ENCODE assay signal across 22 cellular contexts in genomic region chr19:38196245-38196837, GRCh38. TPM values are rescaled to one million over a fixed set of nuclear protein-coding genes. Genes with fewer than 3 reads are reported as not detected.
DNase-seq lines count a peak whose midpoint lies in the region; ATAC-seq and TF ChIP-seq lines count a peak whose summit lies in the region.
"Had no signal": no experiment of that assay in that cellular context is flagged by ENCODE, and none has a peak within 500 bp of the region (broad histone marks: within the 10 kb centered on the region; RNA-seq: fewer than 3 reads in every experiment).

No MANE protein-coding gene starts in this region.

- H3F3A ChIP-seq in GM23338 (replicated peaks; ENCODE audit: low read depth): no peaks in the 10 kb centered on the region; the same call in 1 of the 2 replicates

- DNase-seq in GM23338 (ENCODE audit: low spot score) (no peak), Panc1 (ENCODE audit: low read depth, low spot score) (no peak), endothelial cell (ENCODE audit: low spot score) (no peak), progenitor cell of endocrine pancreas (ENCODE audit: low spot score, unreplicated experiment) (no peak), GM19240 (ENCODE audit: insufficient read length, low spot score) (no peak), COLO829 (ENCODE audit: low spot score) (no peak), SHP77 treated with DMSO at 0.1 percent for 48 hours (lab: John Stamatoyannopoulos, UW) (no peak)
- DNase-seq: AML-193, DMS 273 treated with DMSO at 0.1 percent for 48 hours, DND-41, GOT3, HFFc6, KG1, NCI-H1417 treated with DMSO at 0.1 percent for 48 hours, NCI-H187 treated with DMSO at 0.1 percent for 48 hours, NCI-H2227 treated with DMSO at 0.1 percent for 48 hours, NCI-H510A treated with DMSO at 0.1 percent for 48 hours, NCI-H774, SIG-M5 had no signal

- BruUV-seq in Panc1 (replicated peaks; lab: Mats Ljungman, UMichigan): TSS peak; percentile 68

- H3K27ac ChIP-seq in GM23338 (ENCODE audit: low read depth) (no peak overlapping the region), Panc1 (ENCODE audit: low read length) (no peak overlapping the region)
- H3K27ac ChIP-seq: C4-2B had no signal

- H3K9me2 ChIP-seq in GM23338 (ENCODE audit: insufficient read depth): no peaks in the 10 kb centered on the region

- ATAC-seq in GM23338 (no peak), Panc1 (no peak)
- ATAC-seq: SK-N-SH treated with all-trans-retinoic acid at 6 μM for 48 hours had no signal

- H4K20me1 ChIP-seq in GM23338 (replicated peaks; ENCODE audit: insufficient read depth): no peaks in the 10 kb centered on the region

- H3K27me3 Mint-ChIP-seq in GM23338 (ENCODE audit: insufficient read depth, low read depth, poor library complexity): peaks cover 11% of the 10 kb centered on the region
- H3K27me3 Mint-ChIP-seq in endothelial cell (ENCODE audit: unreplicated experiment): peaks cover 10% of the 10 kb centered on the region
- H3K27me3 Mint-ChIP-seq in progenitor cell of endocrine pancreas: no peaks in the 10 kb centered on the region

- H3K36me3 ChIP-seq in GM23338 (ENCODE audit: insufficient read depth) (no peaks in the 10 kb centered on the region), Panc1 (ENCODE audit: control insufficient read depth, insufficient read depth, low read length) (no peaks in the 10 kb centered on the region)

- in situ Hi-C loops in Panc1 (cut with HindIII; ENCODE audit: low pct_unique_long_range_greater_than_20kb, low sequenced_read_pairs): no loop called here

- no peak overlapping the region for H3K4me2 ChIP-seq in GM23338

- H3K4me1 Mint-ChIP-seq in GM23338 (peaks cover 2% of the 10 kb centered on the region; the same call in 1 of the 3 replicates), endothelial cell (ENCODE audit: unreplicated experiment) (no peaks in the 10 kb centered on the region), progenitor cell of endocrine pancreas (ENCODE audit: low read depth) (no peaks in the 10 kb centered on the region)

- no peak overlapping the region; the same call in 2 of the 3 replicates for H3K4me3 Mint-ChIP-seq in GM23338
- H3K4me3 Mint-ChIP-seq in endothelial cell (ENCODE audit: unreplicated experiment): peak overlapping the region; percentile 73
- H3K4me3 Mint-ChIP-seq in progenitor cell of endocrine pancreas (ENCODE audit: low read depth): no peak overlapping the region
- H3K4me3 Mint-ChIP-seq: HFFc6 had no signal

- TF ChIP-seq CTCF in GM23338 (conservative IDR thresholded peaks at IDR 0.05; ENCODE audit: low read depth in 2 of 2) (no peak), Panc1 (IDR thresholded peaks at IDR 0.05) (no peak), endothelial cell (IDR thresholded peaks at IDR 0.05; ENCODE audit: unreplicated experiment) (no peak), progenitor cell of endocrine pancreas (IDR thresholded peaks at IDR 0.05; ENCODE audit: unreplicated experiment) (no peak)

- H3K9me3 ChIP-seq in Panc1 (ENCODE audit: control insufficient read depth, insufficient read depth, low read depth, low read length): no peaks in the 10 kb centered on the region

- POLR2A ChIA-PET in Panc1 (lab: Charles Lee): interaction anchor here (0.6 kb wide), 1 partner anchor 54 kb away, joined by 3 read pairs; no protein-coding TSS in a partner anchor

- intact Hi-C loops in Panc1 (cut with micrococcal nuclease; ENCODE audit: unreplicated experiment): no loop called here

- no peak overlapping the region for H3K4me3 ChIP-seq in GM23338
- no peak overlapping the region for H3K4me3 ChIP-seq in Panc1 (ENCODE audit: low read depth in 2 of 2, low read length in 2 of 2)

- H3K9me3 Mint-ChIP-seq in GM23338 (no peaks in the 10 kb centered on the region), endothelial cell (ENCODE audit: unreplicated experiment) (no peaks in the 10 kb centered on the region), progenitor cell of endocrine pancreas (ENCODE audit: low read depth) (no peaks in the 10 kb centered on the region)
- H3K9me3 Mint-ChIP-seq: HFFc6 had no signal

- H3K36me3 Mint-ChIP-seq in GM23338 (ENCODE audit: low read depth): peaks cover 19% of the 10 kb centered on the region
- H3K36me3 Mint-ChIP-seq in endothelial cell (ENCODE audit: low read depth, unreplicated experiment): peaks cover 23% of the 10 kb centered on the region
- peaks cover 20% of the 10 kb centered on the region for H3K36me3 Mint-ChIP-seq in progenitor cell of endocrine pancreas (ENCODE audit: insufficient read depth)

- CTCF ChIA-PET in Panc1 (lab: Charles Lee): no interaction called here

- H3K27ac Mint-ChIP-seq in GM23338 (peak overlapping the region; percentile 84; the same call in 1 of the 2 replicates), endothelial cell (ENCODE audit: unreplicated experiment) (no peak overlapping the region), progenitor cell of endocrine pancreas (peak overlapping the region; percentile 62)
- H3K27ac Mint-ChIP-seq: HFFc6 had no signal

- H3K79me2 ChIP-seq in GM23338 (replicated peaks; ENCODE audit: insufficient read depth): no peaks in the 10 kb centered on the region

- no peak overlapping the region for H2AFZ ChIP-seq in GM23338

- H3K4me1 ChIP-seq in GM23338 (ENCODE audit: insufficient read depth): no peaks in the 10 kb centered on the region
- H3K4me1 ChIP-seq in Panc1 (ENCODE audit: control insufficient read depth, insufficient read depth, low read length): no peaks in the 10 kb centered on the region

- H3K27me3 ChIP-seq in GM23338 (ENCODE audit: insufficient read depth) (no peaks in the 10 kb centered on the region), Panc1 (ENCODE audit: control insufficient read depth, insufficient read depth, low read length) (no peaks in the 10 kb centered on the region)

RNA-seq across cellular contexts. Expression of gene DPF1, which starts 27.7 kb away (rescaled TPM):
- 8.3 and 11.7 TPM in 2 replicates for total RNA-seq in GM23338 (2014; rRNA removed; shearing (Covaris generic))
- polyA plus RNA-seq in GM23338 (2016; fragmentation: Nextera tagmentation; extraction: Ambion mirVana): 7.9 and 8.3 TPM in 2 replicates
- total RNA-seq in Panc1 (2021; ENCODE audit: unreplicated experiment) (7.5 TPM), endothelial cell (ENCODE audit: unreplicated experiment) (6.0 TPM), progenitor cell of endocrine pancreas (4.8 and 4.9 TPM in 2 replicates)
- 5.0 TPM for polyA plus RNA-seq in Panc1 (2012; ENCODE audit: insufficient read length)

RNA-seq across cellular contexts. Expression of gene PPP1R14A, which starts 59.8 kb away (rescaled TPM):
- total RNA-seq in GM23338 (2014; rRNA removed; shearing (Covaris generic)): 9.4 and 14.5 TPM in 2 replicates
- polyA plus RNA-seq in GM23338 (2016; fragmentation: Nextera tagmentation; extraction: Ambion mirVana): 76.2 and 77.5 TPM in 2 replicates
- total RNA-seq in Panc1 (2021; ENCODE audit: unreplicated experiment): 356 TPM
- 915 TPM for polyA plus RNA-seq in Panc1 (2012; ENCODE audit: insufficient read length)
- total RNA-seq in endothelial cell (ENCODE audit: unreplicated experiment): 2.1 TPM
- 15.2 and 17.2 TPM in 2 replicates for total RNA-seq in progenitor cell of endocrine pancreas
- total RNA-seq: OCI-LY7 had no signal

Comparison
In these comparisons a context has a peak if more than half of its experiments do, and no peak if none do; other contexts are left out.
1. RNA of gene PPP1R14A, which starts 59.8 kb away (total RNA-seq): 356 TPM in Panc1 (single experiment); 15.2 to 17.2 TPM in progenitor cell of endocrine pancreas, 9.4 to 14.5 TPM in GM23338 and 2.1 TPM in endothelial cell (single experiment); every median in the first group is over 10 times any median in the second.